Comparison of ENCODE assay signal across 2 cellular contexts in genomic region chr12:32509328-32510122, GRCh38.
A peak's percentile ranks its signal among the peaks of the same experiment; 100 is the strongest.
TF ChIP-seq lines count a peak whose summit lies in the region.

No MANE protein-coding gene starts in this region.

TF ChIP-seq in liver, 16 proteins besides CTCF, POLR2A, EP300 and RAD21 (continued from another document):
- TF ChIP-seq REST (IDR thresholded peaks at IDR 0.05) (peak; percentile 62), YY1 (IDR thresholded peaks at IDR 0.05) (peak; percentile 80), EGR1 (IDR thresholded peaks at IDR 0.05; ENCODE audit: low read depth in 2 of 2) (no peak), NR2F2 (IDR thresholded peaks at IDR 0.05) (no peak), FOXA2 (IDR thresholded peaks at IDR 0.05) (peak; percentile 63), RXRA (IDR thresholded peaks at IDR 0.05) (peak; percentile 64 to 67), MAX (IDR thresholded peaks at IDR 0.05) (peak; percentile 64), ZBTB33 (IDR thresholded peaks at IDR 0.05) (peak; percentile 33), HNF4G (IDR thresholded peaks at IDR 0.05) (no peak), JUND (IDR thresholded peaks at IDR 0.05) (peak in 1 of 2 donors; percentile 46)

TF ChIP-seq in HepG2, 621 proteins besides CTCF, POLR2A, EP300 and RAD21 (continued from another document):
- no peak for TF ChIP-seq GMEB1 (CRISPR knock-in tag; IDR thresholded peaks at IDR 0.05; ENCODE audit: borderline replicate concordance)
- no peak for TF ChIP-seq IKZF5 (CRISPR knock-in tag; IDR thresholded peaks at IDR 0.05)
- 0 out of 4 replicates have a peak, but pooled peaks of 1 of the 2 experiments have one; percentile 28 for TF ChIP-seq REST (IDR thresholded peaks at IDR 0.05; ENCODE audit: borderline replicate concordance in 1 of 2, low read depth in 1 of 2, low read length in 2 of 2)
- no peak for TF ChIP-seq CENPT (CRISPR knock-in tag; IDR thresholded peaks at IDR 0.05; ENCODE audit: low read depth)
